ENCODE assay signal across 11 cellular contexts in the genomic region with DNA sequence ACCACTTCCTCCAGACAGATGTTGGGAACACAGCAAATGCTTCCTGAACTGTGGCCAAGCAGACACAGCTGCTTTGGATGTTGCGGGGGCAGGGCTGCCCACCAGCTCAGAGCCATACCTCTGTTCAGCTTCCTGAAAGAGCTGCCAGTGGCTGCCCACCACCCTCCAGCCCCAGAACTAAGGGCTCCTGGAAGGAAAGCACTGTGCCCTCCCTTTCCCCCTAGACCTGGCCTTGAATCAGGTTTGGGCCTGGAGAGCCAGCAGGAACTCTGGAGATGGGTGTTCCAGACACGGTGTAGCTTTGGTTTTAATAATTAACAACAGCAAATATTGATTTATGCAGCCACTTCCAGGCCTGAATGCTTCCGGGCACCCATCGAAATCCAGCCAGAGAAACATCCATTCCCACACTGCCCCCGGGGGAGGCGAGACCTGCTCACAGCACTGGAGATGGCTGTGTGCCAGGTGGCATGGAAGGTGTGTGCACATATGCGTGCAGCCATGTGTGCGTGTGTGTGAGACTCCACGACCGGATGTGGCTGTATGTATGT. TPM values are rescaled to one million over a fixed set of nuclear protein-coding genes. Genes with fewer than 3 reads are reported as not detected.
DNase-seq lines count a peak whose midpoint lies in the region; ATAC-seq, FAIRE-seq and TF ChIP-seq lines count a peak whose summit lies in the region.
"Had no signal": no experiment of that assay in that cellular context is flagged by ENCODE, and none has a peak within 500 bp of the region (broad histone marks: within the 10 kb centered on the region; RNA-seq: fewer than 3 reads in every experiment).

No MANE protein-coding gene starts in this region.

- no peaks in the 10 kb centered on the region for H3K36me3 ChIP-seq in liver (ENCODE audit: control insufficient read depth in 4 of 4, insufficient read depth in 3 of 4, low read depth in 1 of 4, low read length in 3 of 4)

- H3K9ac ChIP-seq in liver (ENCODE audit: low read depth in 1 of 2, low read length in 2 of 2): peak overlapping the region; percentile 6 to 53

- 0% methylated on average over 6 of the region's 10 CpGs for WGBS in A549 (ENCODE audit: missing lambda C conversion rate)
- 31% methylated on average over 10 of the region's 10 CpGs for WGBS in liver

- TF ChIP-seq RAD21 in A549 (conservative IDR thresholded peaks at IDR 0.05 in 1 of 2, IDR thresholded peaks at IDR 0.05 in 1 of 2) (no peak), liver (IDR thresholded peaks at IDR 0.05) (peak in 1 of 2 donors; percentile 32)

- POLR2A ChIA-PET in A549 (lab: Yijun Ruan, JAX): no interaction called here
- POLR2A ChIA-PET in RWPE1 (lab: Yijun Ruan, JAX; ENCODE audit: low non-redundant PET): no interaction called here

- TF ChIP-seq POLR2A in A549 (IDR thresholded peaks at IDR 0.05; ENCODE audit: low read length): no peak

- no peak overlapping the region for H3K4me3 ChIP-seq in A549
- H3K4me3 ChIP-seq in liver (ENCODE audit: low read depth in 1 of 3, low read length in 3 of 3): peak overlapping the region; percentile 0 to 51 (median 1)

- H3K4me1 Mint-ChIP-seq in T-helper 2 cell treated with Interferon-gamma antibody and Interleukin-4, amounts not matched to agents 5 μg/mL and 100 μg/mL, for 36 hours (ENCODE audit: low read depth): no peaks in the 10 kb centered on the region

- no peak for FAIRE-seq in A549 (lab: Jason Lieb, UNC)

- TF ChIP-seq EP300 in A549 (IDR thresholded peaks at IDR 0.05): no peak

- H3K27ac Mint-ChIP-seq in T-helper 2 cell treated with Interferon-gamma antibody and Interleukin-4, amounts not matched to agents 5 μg/mL and 100 μg/mL, for 36 hours: no peak overlapping the region
- H3K27ac Mint-ChIP-seq: stimulated activated naive CD8-positive, alpha-beta T cell treated with anti-CD3 and anti-CD28 coated beads, Interleukin-15, Interleukin-2, amounts not matched to agents 100 ng/mL and 50 ng/mL, for 24 hours had no signal

- H3K36me3 Mint-ChIP-seq in T-helper 2 cell treated with Interferon-gamma antibody and Interleukin-4, amounts not matched to agents 5 μg/mL and 100 μg/mL, for 36 hours (ENCODE audit: low read depth): no peaks in the 10 kb centered on the region

- CTCF ChIA-PET in A549 (lab: Yijun Ruan, JAX): interaction anchor here (5.0 kb wide), 1 partner anchor 35 kb away, joined by 20 read pairs; no protein-coding TSS in a partner anchor
- CTCF ChIA-PET in RWPE1 (lab: Yijun Ruan, JAX): no interaction called here

- DNase-seq in A549 (ENCODE audit: low read depth in 1 of 2, low spot score in 1 of 2): peak in 1 of 2 experiments; percentile 80
- peak; percentile 90 for DNase-seq in HT-29 (ENCODE audit: low spot score)
- DNase-seq in RWPE1 (ENCODE audit: low spot score): no peak
- no peak for DNase-seq in activated T-cell treated with anti-CD3 and anti-CD28 coated beads, Interleukin-2, amount 50 U/mL, for 1 hour
- DNase-seq in activated CD4-positive, alpha-beta T cell treated with anti-CD3 and anti-CD28 coated beads, Interleukin-2, amount 50 U/mL, for 4 hours: no peak
- no peak for DNase-seq in T-helper 2 cell treated with Interferon-gamma antibody and Interleukin-4, amounts not matched to agents 5 μg/mL and 100 μg/mL, for 36 hours (ENCODE audit: low spot score)
- no peak for DNase-seq in hypothalamus (lab: John Stamatoyannopoulos, UW)
- DNase-seq: mammary epithelial cell, MM.1S had no signal

- H3K27ac ChIP-seq in A549 (peak overlapping the region; percentile 85 to 92), RWPE1 (peak overlapping the region; percentile 0; the same call in 1 of the 2 replicates), liver (ENCODE audit: low read depth in 1 of 2, low read length in 2 of 2) (peak overlapping the region; percentile 78 to 91)

- H3K27me3 Mint-ChIP-seq in T-helper 2 cell treated with Interferon-gamma antibody and Interleukin-4, amounts not matched to agents 5 μg/mL and 100 μg/mL, for 36 hours (ENCODE audit: low read depth): peaks cover 16% of the 10 kb centered on the region

- H3K9me3 ChIP-seq in A549: no peaks in the 10 kb centered on the region
- no peaks in the 10 kb centered on the region for H3K9me3 ChIP-seq in liver (ENCODE audit: control insufficient read depth in 4 of 4, low read length in 3 of 4)

- no peak overlapping the region for H3K4me3 Mint-ChIP-seq in T-helper 2 cell treated with Interferon-gamma antibody and Interleukin-4, amounts not matched to agents 5 μg/mL and 100 μg/mL, for 36 hours

- peak overlapping the region; percentile 97 for H3K4me2 ChIP-seq in A549

- peak in 1 of 2 experiments; percentile 46; a peak in 3 of 6 replicates for ATAC-seq in A549

- H3K4me1 ChIP-seq in A549 (peaks cover 50% of the 10 kb centered on the region), liver (ENCODE audit: control insufficient read depth in 4 of 4, insufficient read depth in 4 of 4, low read length in 3 of 4) (peaks cover 21 to 49% (median 46%) of the 10 kb centered on the region in 4 donors)

- H3K9me3 Mint-ChIP-seq in T-helper 2 cell treated with Interferon-gamma antibody and Interleukin-4, amounts not matched to agents 5 μg/mL and 100 μg/mL, for 36 hours: no peaks in the 10 kb centered on the region
- H3K9me3 Mint-ChIP-seq: stimulated activated naive CD8-positive, alpha-beta T cell treated with anti-CD3 and anti-CD28 coated beads, Interleukin-15, Interleukin-2, amounts not matched to agents 100 ng/mL and 50 ng/mL, for 24 hours had no signal

- TF ChIP-seq CTCF in A549 (IDR thresholded peaks at IDR 0.05) (no peak), RWPE1 (conservative IDR thresholded peaks at IDR 0.05; ENCODE audit: low read depth) (no peak), liver (IDR thresholded peaks at IDR 0.05; ENCODE audit: low read depth, low read length, missing input control) (no peak)

- no peaks in the 10 kb centered on the region for H3K27me3 ChIP-seq in liver (ENCODE audit: control insufficient read depth in 4 of 4, insufficient read depth in 4 of 4, low read length in 3 of 4)

TF ChIP-seq in A549, 52 proteins besides CTCF, POLR2A, EP300 and RAD21:
- TF ChIP-seq, protein P1, sequence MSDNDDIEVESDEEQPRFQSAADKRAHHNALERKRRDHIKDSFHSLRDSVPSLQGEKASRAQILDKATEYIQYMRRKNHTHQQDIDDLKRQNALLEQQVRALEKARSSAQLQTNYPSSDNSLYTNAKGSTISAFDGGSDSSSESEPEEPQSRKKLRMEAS (IDR thresholded peaks at IDR 0.05): peak; percentile 15; the same call in 1 of the 2 replicates
- TF ChIP-seq, protein P2, sequence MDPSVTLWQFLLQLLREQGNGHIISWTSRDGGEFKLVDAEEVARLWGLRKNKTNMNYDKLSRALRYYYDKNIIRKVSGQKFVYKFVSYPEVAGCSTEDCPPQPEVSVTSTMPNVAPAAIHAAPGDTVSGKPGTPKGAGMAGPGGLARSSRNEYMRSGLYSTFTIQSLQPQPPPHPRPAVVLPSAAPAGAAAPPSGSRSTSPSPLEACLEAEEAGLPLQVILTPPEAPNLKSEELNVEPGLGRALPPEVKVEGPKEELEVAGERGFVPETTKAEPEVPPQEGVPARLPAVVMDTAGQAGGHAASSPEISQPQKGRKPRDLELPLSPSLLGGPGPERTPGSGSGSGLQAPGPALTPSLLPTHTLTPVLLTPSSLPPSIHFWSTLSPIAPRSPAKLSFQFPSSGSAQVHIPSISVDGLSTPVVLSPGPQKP (IDR thresholded peaks at IDR 0.05; ENCODE audit: low read depth, low read length): no peak
- TF ChIP-seq HOXB5 (CRISPR knock-in tag; IDR thresholded peaks at IDR 0.05) (0 out of 2 replicates have a peak, but pooled peaks have one; percentile 43), CHD2 (IDR thresholded peaks at IDR 0.05; ENCODE audit: low read length, partially characterized antibody) (no peak), POLR2AphosphoS2 (conservative IDR thresholded peaks at IDR 0.05; ENCODE audit: low read length) (no peak), EHF (CRISPR knock-in tag; IDR thresholded peaks at IDR 0.05) (0 out of 2 replicates have a peak, but pooled peaks have one; percentile 57), HOXB13 (CRISPR knock-in tag; IDR thresholded peaks at IDR 0.05; ENCODE audit: low read depth) (0 out of 2 replicates have a peak, but pooled peaks have one; percentile 39), SREBF2 (IDR thresholded peaks at IDR 0.05) (no peak)

TF ChIP-seq in liver, 16 proteins besides CTCF, POLR2A, EP300 and RAD21 (continues in another document):
- peak in 1 of 2 donors; percentile 73 for TF ChIP-seq JUND (IDR thresholded peaks at IDR 0.05)
- peak; percentile 93 for TF ChIP-seq YY1 (IDR thresholded peaks at IDR 0.05)
- TF ChIP-seq, protein P3, sequence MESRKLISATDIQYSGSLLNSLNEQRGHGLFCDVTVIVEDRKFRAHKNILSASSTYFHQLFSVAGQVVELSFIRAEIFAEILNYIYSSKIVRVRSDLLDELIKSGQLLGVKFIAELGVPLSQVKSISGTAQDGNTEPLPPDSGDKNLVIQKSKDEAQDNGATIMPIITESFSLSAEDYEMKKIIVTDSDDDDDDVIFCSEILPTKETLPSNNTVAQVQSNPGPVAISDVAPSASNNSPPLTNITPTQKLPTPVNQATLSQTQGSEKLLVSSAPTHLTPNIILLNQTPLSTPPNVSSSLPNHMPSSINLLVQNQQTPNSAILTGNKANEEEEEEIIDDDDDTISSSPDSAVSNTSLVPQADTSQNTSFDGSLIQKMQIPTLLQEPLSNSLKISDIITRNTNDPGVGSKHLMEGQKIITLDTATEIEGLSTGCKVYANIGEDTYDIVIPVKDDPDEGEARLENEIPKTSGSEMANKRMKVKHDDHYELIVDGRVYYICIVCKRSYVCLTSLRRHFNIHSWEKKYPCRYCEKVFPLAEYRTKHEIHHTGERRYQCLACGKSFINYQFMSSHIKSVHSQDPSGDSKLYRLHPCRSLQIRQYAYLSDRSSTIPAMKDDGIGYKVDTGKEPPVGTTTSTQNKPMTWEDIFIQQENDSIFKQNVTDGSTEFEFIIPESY (IDR thresholded peaks at IDR 0.05): no peak
- TF ChIP-seq, protein P1 (IDR thresholded peaks at IDR 0.05): peak; percentile 91
- TF ChIP-seq SP1 (IDR thresholded peaks at IDR 0.05): peak; percentile 86

RNA-seq across cellular contexts. Expression of gene RAP1GAP, which starts 45.7 kb away (rescaled TPM):
- polyA plus RNA-seq in A549 (2011; rRNA removed): 16.7 and 21.4 TPM in 2 replicates
- polyA plus RNA-seq in A549 (2012; cell fraction: cytosol; rRNA removed): 8.2 and 10.2 TPM in 2 replicates
- 11.6 and 12.4 TPM in 2 replicates for polyA plus RNA-seq in A549 (2012; cell fraction: nucleus; rRNA removed)
- 4.3 to 5.4 TPM (median 5.1 TPM) in 3 replicates for polyA plus RNA-seq in A549 (2017; fragmentation: RNase III; extraction: RNeasy Plus Mini Kit Qiagen cat#74134 plus additional on column Dnase treatment)
- polyA minus RNA-seq in A549 (2011; rRNA and poly(A)+ RNA removed): 24.1 and 28.7 TPM in 2 replicates
- total RNA-seq in HT-29 (2014; rRNA removed; shearing (Covaris generic)): 56.9 and 69.0 TPM in 2 replicates
- total RNA-seq in liver: 10 to 100 TPM; 10.7 to 23.1 TPM
- polyA plus RNA-seq in liver: 10 to 100 TPM in 1 of 2 donors, 1 to 10 TPM in 1; 8.6 to 11.8 TPM

Comparison
In these comparisons a context has a peak if more than half of its experiments do, and no peak if none do; other contexts are left out.
1. H3K27ac ChIP-seq: peak in every context shown above with its lines; median percentile 88 in A549; 84 in liver; 0 in RWPE1.